Comparison of ENCODE assay signal across 7 cellular contexts in the genomic region with DNA sequence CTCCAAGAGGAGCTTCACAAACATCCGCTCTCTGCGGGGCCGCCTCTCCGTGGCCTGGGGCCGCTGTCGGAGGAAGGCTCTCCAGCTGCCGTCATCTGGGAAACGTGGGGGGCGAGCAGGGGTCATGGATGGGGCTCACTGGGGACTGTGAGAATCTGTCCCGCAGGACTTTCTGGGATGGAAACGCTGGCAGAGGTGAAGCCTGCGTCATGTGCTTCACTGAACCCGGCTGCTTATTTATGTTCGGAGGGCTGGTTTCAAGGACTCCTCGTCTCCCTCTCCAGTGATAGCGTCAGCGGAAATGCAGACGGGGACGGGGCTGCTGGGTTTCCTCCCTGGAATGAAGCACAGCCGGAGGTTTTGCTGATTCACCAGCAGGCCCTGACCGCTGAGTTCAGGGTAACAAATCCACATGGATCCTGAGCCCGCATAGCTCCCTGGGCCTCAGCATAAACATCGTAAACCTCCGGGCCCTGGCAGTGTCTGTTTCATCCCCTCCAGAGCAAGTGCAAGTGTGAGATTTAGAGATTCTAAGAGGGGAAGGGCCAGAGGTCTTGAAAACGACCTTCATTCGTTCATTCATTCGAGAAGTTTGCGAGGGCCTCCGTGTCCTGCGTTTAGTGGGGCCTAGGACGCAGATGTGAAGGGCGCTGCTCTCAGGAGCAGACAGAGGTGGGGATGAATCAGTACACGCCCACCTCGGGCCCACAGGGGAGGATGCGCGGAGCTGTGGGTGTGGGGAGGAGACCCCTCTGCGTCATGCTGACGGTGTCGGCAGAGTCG. TPM values are rescaled to one million over a fixed set of nuclear protein-coding genes. Genes with fewer than 3 reads are reported as not detected.
DNase-seq lines count a peak whose midpoint lies in the region; ATAC-seq and TF ChIP-seq lines count a peak whose summit lies in the region.

No MANE protein-coding gene starts in this region.

- H3K27ac ChIP-seq in colonic mucosa (peak overlapping the region; percentile 72), right lobe of liver (peak overlapping the region; percentile 62 to 91 (median 80)), thymus (ENCODE audit: low read depth) (peak overlapping the region; percentile 42)

- TF ChIP-seq CTCF in colonic mucosa (IDR thresholded peaks at IDR 0.05) (no peak), right lobe of liver (IDR thresholded peaks at IDR 0.05) (no peak)

- H3K9me3 ChIP-seq in colonic mucosa (no peaks in the 10 kb centered on the region), right lobe of liver (no peaks in the 10 kb centered on the region), thymus (ENCODE audit: control insufficient read depth) (no peaks in the 10 kb centered on the region)

- TF ChIP-seq POLR2A in right lobe of liver (IDR thresholded peaks at IDR 0.05): no peak

- peak; percentile 52 to 59 (median 55) for ATAC-seq in right lobe of liver

- no peaks in the 10 kb centered on the region for H3K27me3 ChIP-seq in colonic mucosa
- H3K27me3 ChIP-seq in right lobe of liver: no peaks in the 10 kb centered on the region
- peaks cover 3% of the 10 kb centered on the region for H3K27me3 ChIP-seq in thymus (ENCODE audit: control insufficient read depth, insufficient read depth)

- H3K4me1 ChIP-seq in colonic mucosa: peaks cover 15% of the 10 kb centered on the region
- H3K4me1 ChIP-seq in right lobe of liver: peaks cover 0 to 9% (median 3%) of the 10 kb centered on the region in 4 donors
- H3K4me1 ChIP-seq in thymus (ENCODE audit: control insufficient read depth, insufficient read depth, low read length): peaks cover 5% of the 10 kb centered on the region

- H3K36me3 ChIP-seq in colonic mucosa (no peaks in the 10 kb centered on the region), right lobe of liver (no peaks in the 10 kb centered on the region), thymus (ENCODE audit: control insufficient read depth, insufficient read depth) (no peaks in the 10 kb centered on the region)

- DNase-seq in M059J (ENCODE audit: low read depth) (peak; percentile 99), colonic mucosa (peak; percentile 61), right lobe of liver (peak; percentile 64 to 72 (median 67)), NCI-H82 treated with DMSO at 0.1 percent for 48 hours (lab: John Stamatoyannopoulos, UW; ENCODE audit: unreplicated experiment) (no peak), SW 1271 (lab: John Stamatoyannopoulos, UW) (no peak), NCI-H2029 (lab: John Stamatoyannopoulos, UW) (no peak)

- H3K4me3 ChIP-seq in colonic mucosa (no peak overlapping the region), right lobe of liver (no peak overlapping the region), thymus (ENCODE audit: low read length) (no peak overlapping the region)

- intact Hi-C loops in colonic mucosa (cut with DNase I) (no loop called here), right lobe of liver (cut with DNase I) (loop anchor here in 1 of 2 donors (5.0 kb wide), 2 partner anchors 133 to 148 kb away; no protein-coding TSS in a partner anchor)

- peak overlapping the region; percentile 61 to 80 for H3K9ac ChIP-seq in colonic mucosa (ENCODE audit: low read depth in 2 of 2, low read length in 2 of 2)

- WGBS in right lobe of liver (ENCODE audit: insufficient coverage, low coverage, low lambda C conversion rate, missing lambda C conversion rate): 48% methylated on average over 3 of the region's 40 CpGs
- WGBS in thymus: 69% methylated on average over 40 of the region's 40 CpGs

RNA-seq across cellular contexts. Expression of gene POFUT2, which starts 7.0 kb away (rescaled TPM):
- 65.7 and 81.8 TPM in 2 replicates for total RNA-seq in M059J (2014; rRNA removed; shearing (Covaris generic))
- total RNA-seq in colonic mucosa (10 to 100 TPM; 23.8 to 31.6 TPM), right lobe of liver (10 to 100 TPM; 10.5 to 22.0 (median 13.7) TPM)
- polyA plus RNA-seq in thymus: 31.9 TPM

Comparison
In these comparisons a context has a peak if more than half of its experiments do, and no peak if none do; other contexts are left out.
1. DNase-seq: peak in M059J (single experiment), colonic mucosa (single experiment) and right lobe of liver (3 of 3); none in NCI-H82 treated with DMSO at 0.1 percent for 48 hours (single experiment), SW 1271 (0 of 2) and NCI-H2029 (single experiment).
2. Peak in every context shown above with its lines, with median percentiles within 50 percentile points of each other: H3K27ac ChIP-seq.